17 cellular contexts compared by ENCODE assay signal in genomic region chr1:234900601-234901000, GRCh38.
"Had no signal": no experiment of that assay in that cellular context is flagged by ENCODE, and none has a peak within 500 bp of the region (broad histone marks: within the 10 kb centered on the region; RNA-seq: fewer than 3 reads in every experiment).

No MANE protein-coding gene starts in this region.

- H3K27ac Mint-ChIP-seq: activated naive CD4-positive, alpha-beta T cell treated with anti-CD3 and anti-CD28 coated beads, Interleukin-2, amount 50 U/mL, for 72 hours; activated T-cell treated with anti-CD3 and anti-CD28 coated beads, Interleukin-2, amount 50 U/mL, for 24 hours; activated T-helper 17 cell treated with anti-CD3 and anti-CD28 coated beads, Interleukin-2, amount 50 U/mL, for 72 hours; nephron progenitor cell; stimulated activated naive CD8-positive, alpha-beta T cell treated with anti-CD3 and anti-CD28 coated beads, Interleukin-15, Interleukin-2, amounts not matched to agents 100 ng/mL and 50 ng/mL, for 24 hours had no signal

- H3K4me1 Mint-ChIP-seq: activated T-helper 17 cell treated with anti-CD3 and anti-CD28 coated beads, Interleukin-2, amount 50 U/mL, for 72 hours had no signal

- DNase-seq: activated CD4-positive, alpha-beta T cell treated with anti-CD3 and anti-CD28 coated beads for 1 hour; activated T-cell treated with anti-CD3 and anti-CD28 coated beads, Interleukin-2, amount 50 U/mL, for 24 hours; dermis blood vessel endothelial cell; effector CD8-positive, alpha-beta T cell; foreskin melanocyte; glutamatergic neuron; hippocampal formation; nephron progenitor cell; nucleus accumbens; stimulated activated CD4-positive, alpha-beta T cell treated with anti-CD3 and anti-CD28 coated beads, Interleukin-4, amount 100 ng/mL, for 4 hours; substantia nigra; tibial artery had no signal

- H3K9me3 Mint-ChIP-seq: activated naive CD4-positive, alpha-beta T cell treated with anti-CD3 and anti-CD28 coated beads, Interleukin-2, amount 50 U/mL, for 72 hours; activated T-cell treated with anti-CD3 and anti-CD28 coated beads, Interleukin-2, amount 50 U/mL, for 24 hours; activated T-helper 17 cell treated with anti-CD3 and anti-CD28 coated beads, Interleukin-2, amount 50 U/mL, for 72 hours; brain; nephron progenitor cell; stimulated activated naive CD8-positive, alpha-beta T cell treated with anti-CD3 and anti-CD28 coated beads, Interleukin-15, Interleukin-2, amounts not matched to agents 100 ng/mL and 50 ng/mL, for 24 hours had no signal

- H3K36me3 Mint-ChIP-seq: activated naive CD4-positive, alpha-beta T cell treated with anti-CD3 and anti-CD28 coated beads, Interleukin-2, amount 50 U/mL, for 72 hours; brain had no signal

- H3K27ac ChIP-seq: parathyroid adenoma, tibial artery had no signal

- H3K27me3 Mint-ChIP-seq: activated T-cell treated with anti-CD3 and anti-CD28 coated beads, Interleukin-2, amount 50 U/mL, for 24 hours; activated T-helper 17 cell treated with anti-CD3 and anti-CD28 coated beads, Interleukin-2, amount 50 U/mL, for 72 hours; brain; stimulated activated naive CD8-positive, alpha-beta T cell treated with anti-CD3 and anti-CD28 coated beads, Interleukin-15, Interleukin-2, amounts not matched to agents 100 ng/mL and 50 ng/mL, for 24 hours had no signal

- H3K9me3 ChIP-seq: tibial artery had no signal

- H3K27me3 ChIP-seq: tibial artery had no signal

- H3K4me3 ChIP-seq: tibial artery had no signal

- H3K4me3 Mint-ChIP-seq: activated T-cell treated with anti-CD3 and anti-CD28 coated beads, Interleukin-2, amount 50 U/mL, for 24 hours; activated T-helper 17 cell treated with anti-CD3 and anti-CD28 coated beads, Interleukin-2, amount 50 U/mL, for 72 hours; brain; nephron progenitor cell; stimulated activated naive CD8-positive, alpha-beta T cell treated with anti-CD3 and anti-CD28 coated beads, Interleukin-15, Interleukin-2, amounts not matched to agents 100 ng/mL and 50 ng/mL, for 24 hours had no signal

- ATAC-seq: activated naive CD4-positive, alpha-beta T cell treated with anti-CD3 and anti-CD28 coated beads, Interleukin-2, amount 50 U/mL, for 72 hours; activated T-helper 17 cell treated with anti-CD3 and anti-CD28 coated beads, Interleukin-2, amount 50 U/mL, for 72 hours had no signal

- H3K36me3 ChIP-seq: tibial artery had no signal
